ENCODE assay signal across 1 cellular context in the genomic region with DNA sequence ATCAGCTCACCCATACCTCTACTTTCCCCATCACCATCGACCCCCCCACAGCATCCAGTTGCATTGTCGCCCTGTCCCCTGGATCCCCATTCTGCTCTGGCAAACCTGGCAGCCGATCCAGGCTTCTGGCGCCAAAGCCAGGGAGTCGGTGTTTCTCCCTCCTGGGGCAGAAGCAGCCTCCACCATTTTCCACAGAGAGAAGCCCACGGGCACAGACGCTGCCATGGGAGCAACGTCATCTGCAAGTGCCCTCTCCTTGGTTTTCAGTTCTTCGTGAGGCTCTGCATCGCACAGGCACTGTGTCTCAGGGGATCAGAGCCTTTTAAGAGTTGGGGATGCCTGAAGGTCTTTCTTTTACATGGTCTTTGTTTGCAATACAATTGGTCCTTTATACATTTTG.
TF ChIP-seq lines count a peak whose summit lies in the region.

No MANE protein-coding gene starts in this region.

TF ChIP-seq in endothelial cell of umbilical vein, 7 proteins besides CTCF, POLR2A, EP300 and RAD21:
- TF ChIP-seq EZH2 (IDR thresholded peaks at IDR 0.05; ENCODE audit: borderline replicate concordance, low read depth, low read length, severe bottlenecking) = peak; percentile 43
- no peak for TF ChIP-seq GATA2 (IDR thresholded peaks at IDR 0.05; ENCODE audit: insufficient read depth, insufficient read length, low read depth, low read length)
TF ChIP-seq in endothelial cell of umbilical vein: peak in this region for 1.
